ENCODE assay signal across 18 cellular contexts in genomic region chr5:31334061-31334700, GRCh38.
DNase-seq lines count a peak whose midpoint lies in the region; ATAC-seq and TF ChIP-seq lines count a peak whose summit lies in the region.
"Had no signal": no experiment of that assay in that cellular context is flagged by ENCODE, and none has a peak within 500 bp of the region (broad histone marks: within the 10 kb centered on the region; RNA-seq: fewer than 3 reads in every experiment).

No MANE protein-coding gene starts in this region.

- peak overlapping the region; percentile 30; the same call in 1 of the 2 replicates for H2AFZ ChIP-seq in Loucy (ENCODE audit: low read length)
- H2AFZ ChIP-seq in osteoblast (ENCODE audit: low read length): peak overlapping the region; percentile 23

- H3K36me3 ChIP-seq in Loucy (ENCODE audit: insufficient read depth, low read length): no peaks in the 10 kb centered on the region
- no peaks in the 10 kb centered on the region for H3K36me3 ChIP-seq in osteoblast (ENCODE audit: insufficient read depth, low read length)
- H3K36me3 ChIP-seq in MG63: no peaks in the 10 kb centered on the region
- H3K36me3 ChIP-seq in naive thymus-derived CD4-positive, alpha-beta T cell (ENCODE audit: control insufficient read depth in 2 of 3, insufficient read depth in 3 of 3, low read length in 3 of 3): no peaks in the 10 kb centered on the region

- ATAC-seq in WTC11: no peak
- ATAC-seq in HG03025 (IDR thresholded peaks at IDR 0.05; ENCODE audit: low FRiP score, unreplicated experiment): no peak
- no peak for ATAC-seq in naive thymus-derived CD4-positive, alpha-beta T cell
- ATAC-seq: HCT116, K562 had no signal

- H3K4me3 ChIP-seq in Loucy (ENCODE audit: low read length, poor library complexity, severe bottlenecking) (no peak overlapping the region), osteoblast (ENCODE audit: insufficient read depth, low read length) (no peak overlapping the region), MG63 (no peak overlapping the region)
- H3K4me3 ChIP-seq in naive thymus-derived CD4-positive, alpha-beta T cell (ENCODE audit: low read length): no peak overlapping the region
- H3K4me3 ChIP-seq: K562 had no signal

- no peak for TF ChIP-seq CTCF in Loucy (conservative IDR thresholded peaks at IDR 0.05; ENCODE audit: low read length)
- no peak for TF ChIP-seq CTCF in WTC11 (IDR thresholded peaks at IDR 0.05)
- TF ChIP-seq CTCF in osteoblast (IDR thresholded peaks at IDR 0.05; ENCODE audit: extremely low read depth, low read depth, low read length): no peak

- no peaks in the 10 kb centered on the region for H3F3A ChIP-seq in Loucy (ENCODE audit: low read depth)

- no peak overlapping the region for H3K27ac ChIP-seq in osteoblast (ENCODE audit: low read depth, low read length)
- no peak overlapping the region for H3K27ac ChIP-seq in naive thymus-derived CD4-positive, alpha-beta T cell (ENCODE audit: low read depth, low read length)
- H3K27ac ChIP-seq: C4-2B had no signal

- H3K27ac Mint-ChIP-seq in WTC11: no peak overlapping the region
- H3K27ac Mint-ChIP-seq in naive thymus-derived CD4-positive, alpha-beta T cell: no peak overlapping the region
- H3K27ac Mint-ChIP-seq: CD4-positive, alpha-beta T cell; HFFc6 had no signal

- H3K36me3 Mint-ChIP-seq in WTC11: no peaks in the 10 kb centered on the region
- H3K36me3 Mint-ChIP-seq in naive thymus-derived CD4-positive, alpha-beta T cell: no peaks in the 10 kb centered on the region

- DNase-seq in AG20443 (ENCODE audit: low spot score) (peak; percentile 12), WTC11 (ENCODE audit: low spot score) (no peak), osteoblast (ENCODE audit: insufficient read length, low spot score, missing footprints) (no peak), MG63 (no peak), occipital lobe (lab: John Stamatoyannopoulos, UW) (no peak)
- no peak for DNase-seq in naive thymus-derived CD4-positive, alpha-beta T cell
- DNase-seq: 8988T; AML-193; Caco-2; CD4-positive, alpha-beta T cell; GOT3; H7; HFFc6 had no signal

- H3K4me1 ChIP-seq in Loucy (ENCODE audit: insufficient read depth, low read length, poor library complexity, severe bottlenecking) (peaks cover 20% of the 10 kb centered on the region), osteoblast (ENCODE audit: insufficient read depth, low read length) (no peaks in the 10 kb centered on the region)
- H3K4me1 ChIP-seq in naive thymus-derived CD4-positive, alpha-beta T cell (ENCODE audit: control insufficient read depth in 2 of 2, insufficient read depth in 2 of 2, low read length in 2 of 2): no peaks in the 10 kb centered on the region
- H3K4me1 ChIP-seq: Caco-2 had no signal

- no peaks in the 10 kb centered on the region for H3K79me2 ChIP-seq in Loucy (ENCODE audit: insufficient read depth, low read length)
- H3K79me2 ChIP-seq in osteoblast (ENCODE audit: insufficient read depth, low read length): no peaks in the 10 kb centered on the region

- H3K9me3 ChIP-seq in Loucy (ENCODE audit: insufficient read depth, low read depth, low read length) (no peaks in the 10 kb centered on the region), osteoblast (ENCODE audit: low read depth, low read length) (no peaks in the 10 kb centered on the region), MG63 (no peaks in the 10 kb centered on the region)
- no peaks in the 10 kb centered on the region for H3K9me3 ChIP-seq in naive thymus-derived CD4-positive, alpha-beta T cell (ENCODE audit: control insufficient read depth in 2 of 3, low read length in 3 of 3)
- H3K9me3 ChIP-seq: Caco-2 had no signal

- POLR2A ChIA-PET in WTC11 (lab: Charles Lee): no interaction called here
- POLR2A ChIA-PET in naive thymus-derived CD4-positive, alpha-beta T cell (lab: Charles Lee): no interaction called here

- H3K27me3 ChIP-seq in Loucy (ENCODE audit: insufficient read depth, low read length, poor library complexity, severe bottlenecking) (no peaks in the 10 kb centered on the region), osteoblast (ENCODE audit: insufficient read depth, low read length) (no peaks in the 10 kb centered on the region), MG63 (no peaks in the 10 kb centered on the region)
- no peaks in the 10 kb centered on the region for H3K27me3 ChIP-seq in naive thymus-derived CD4-positive, alpha-beta T cell (ENCODE audit: control insufficient read depth in 2 of 2, insufficient read depth in 2 of 2, low read length in 2 of 2)

- H3K4me2 ChIP-seq in Loucy (ENCODE audit: low read depth, low read length, poor library complexity, severe bottlenecking): no peak overlapping the region
- H3K4me2 ChIP-seq in osteoblast (ENCODE audit: insufficient read depth, low read length): no peak overlapping the region

- H3K27me3 Mint-ChIP-seq in WTC11 (ENCODE audit: low read depth): no peaks in the 10 kb centered on the region
- peaks cover 0 to 19% (median 0%) of the 10 kb centered on the region in 5 donors for H3K27me3 Mint-ChIP-seq in naive thymus-derived CD4-positive, alpha-beta T cell
- H3K27me3 Mint-ChIP-seq: CD4-positive, alpha-beta T cell had no signal

- intact Hi-C loops in naive thymus-derived CD4-positive, alpha-beta T cell (cut with micrococcal nuclease): no loop called here

- no peak overlapping the region for H3K9ac ChIP-seq in Loucy (ENCODE audit: low read depth, low read length, poor library complexity, severe bottlenecking)

- H4K20me1 ChIP-seq in Loucy (ENCODE audit: insufficient read depth, low read length, poor library complexity, severe bottlenecking): no peaks in the 10 kb centered on the region
- H4K20me1 ChIP-seq in osteoblast (ENCODE audit: insufficient read depth, low read length): no peaks in the 10 kb centered on the region

- no peaks in the 10 kb centered on the region for H3K9me3 Mint-ChIP-seq in WTC11
- H3K9me3 Mint-ChIP-seq in naive thymus-derived CD4-positive, alpha-beta T cell: peaks cover 0 to 1% (median 0%) of the 10 kb centered on the region in 11 donors
- H3K9me3 Mint-ChIP-seq: CD4-positive, alpha-beta T cell; HFFc6 had no signal

- H3K4me1 Mint-ChIP-seq in WTC11: peaks cover 3% of the 10 kb centered on the region; the same call in 1 of the 2 replicates
- H3K4me1 Mint-ChIP-seq in naive thymus-derived CD4-positive, alpha-beta T cell: no peaks in the 10 kb centered on the region

- CTCF ChIA-PET in WTC11 (lab: Charles Lee): no interaction called here
- CTCF ChIA-PET in naive thymus-derived CD4-positive, alpha-beta T cell (lab: Charles Lee): no interaction called here

- no peaks in the 10 kb centered on the region for H3K9me2 ChIP-seq in Loucy (replicated peaks; ENCODE audit: low read depth, low read length)

- no peak overlapping the region for H3K4me3 Mint-ChIP-seq in WTC11
- H3K4me3 Mint-ChIP-seq in naive thymus-derived CD4-positive, alpha-beta T cell: no peak overlapping the region
- H3K4me3 Mint-ChIP-seq: CD4-positive, alpha-beta T cell; HFFc6 had no signal

TF ChIP-seq in WTC11, 78 proteins besides CTCF, POLR2A, EP300 and RAD21:
- TF ChIP-seq HMGA2 (CRISPR knock-in tag; IDR thresholded peaks at IDR 0.05) (peak; percentile 97), ZNF121 (CRISPR knock-in tag; IDR thresholded peaks at IDR 0.05) (no peak)
